ENCODE assay signal across 8 cellular contexts in the genomic region with DNA sequence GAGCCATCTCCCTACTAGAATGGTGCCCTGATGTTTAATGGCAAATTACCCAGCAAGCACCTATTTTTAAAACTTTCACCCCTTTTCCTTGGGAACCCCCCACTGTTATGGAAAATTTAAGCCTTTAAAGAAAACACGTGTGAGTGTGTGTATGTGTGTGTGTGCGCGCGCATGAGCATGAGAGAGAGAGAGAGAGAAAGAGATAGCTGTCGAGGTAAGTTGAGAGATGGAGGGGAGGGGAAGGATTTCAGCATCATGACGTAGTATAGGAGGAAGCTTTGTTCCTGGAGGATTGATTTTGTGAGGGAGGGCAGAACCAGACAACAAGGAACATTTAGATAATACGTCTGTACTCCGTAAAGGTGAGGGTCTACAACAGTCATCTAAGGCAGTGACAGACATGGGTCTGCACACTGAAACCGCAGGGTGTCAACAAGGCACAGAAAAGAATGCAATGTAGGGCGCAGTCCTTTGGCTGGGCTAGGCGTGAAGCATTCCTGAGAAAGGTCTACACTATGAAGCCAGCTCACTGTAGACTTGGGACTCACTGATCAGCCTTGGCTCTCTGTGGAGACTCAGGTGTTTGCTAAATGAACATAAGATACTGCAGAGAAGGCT.
DNase-seq lines count a peak whose midpoint lies in the region; ATAC-seq and TF ChIP-seq lines count a peak whose summit lies in the region.

No MANE protein-coding gene starts in this region.

- TF ChIP-seq POLR2A in ovary (IDR thresholded peaks at IDR 0.05), result no peak

- TF ChIP-seq EP300 in ovary (IDR thresholded peaks at IDR 0.05), result no peak

- H3K4me3 ChIP-seq in PC-3 (ENCODE audit: low read length) (no peak overlapping the region), ovary (peak overlapping the region; percentile 47)

- peak overlapping the region; percentile 60 for H3K9ac ChIP-seq in ES-I3 (ENCODE audit: low read depth, low read length)
- H3K9ac ChIP-seq in PC-3 (ENCODE audit: low read length), result no peak overlapping the region

- H3F3A ChIP-seq in PC-3 (ENCODE audit: low read length, unreplicated experiment), result no peaks in the 10 kb centered on the region

- BruUV-seq in PC-3 (replicated peaks; lab: Mats Ljungman, UMichigan), result no TSS peak

- H3K4me2 ChIP-seq in PC-3 (ENCODE audit: low read length), result 0 out of 2 replicates have a peak overlapping the region, but pooled peaks have one; percentile 90

- POLR2A ChIA-PET in PC-3 (lab: Charles Lee; ENCODE audit: unreplicated experiment), result no interaction called here

- DNase-seq in PC-3 (no peak), ovary (peak; percentile 51 to 65 (median 62)), NK-92 (lab: John Stamatoyannopoulos, UW; ENCODE audit: unreplicated experiment) (no peak), NCI-H524 (lab: John Stamatoyannopoulos, UW) (no peak), AML-193 (lab: John Stamatoyannopoulos, UW) (no peak), amniotic stem cell (lab: John Stamatoyannopoulos, UW) (no peak)

- CTCF ChIA-PET in PC-3 (lab: Charles Lee), result interaction anchor here (0.6 kb wide), 1 partner anchor 1405 kb away, joined by 5 read pairs; no protein-coding TSS in a partner anchor

- WGBS in ovary, 3 donors, result 17 to 29% (median 20%) methylated on average over 11 of the region's 11 CpGs

- TF ChIP-seq CTCF in PC-3 (conservative IDR thresholded peaks at IDR 0.05; ENCODE audit: low read depth, low read length), result no peak
- TF ChIP-seq CTCF in ovary (IDR thresholded peaks at IDR 0.05), result no peak

- H3K9me2 ChIP-seq in PC-3 (replicated peaks; ENCODE audit: low read length), result no peaks in the 10 kb centered on the region

- H3K4me1 ChIP-seq in ES-I3 (ENCODE audit: insufficient read depth, low read length) (peaks cover 14% of the 10 kb centered on the region), PC-3 (ENCODE audit: insufficient read depth, low read length) (peaks cover 7% of the 10 kb centered on the region; the same call in 1 of the 2 replicates), ovary (ENCODE audit: insufficient read depth) (peaks cover 6% of the 10 kb centered on the region)

- no peaks in the 10 kb centered on the region for H4K20me1 ChIP-seq in PC-3 (ENCODE audit: low read length)

- H3K27me3 ChIP-seq in PC-3 (ENCODE audit: low read length) (no peaks in the 10 kb centered on the region), ovary (no peaks in the 10 kb centered on the region)

- H3K9me3 ChIP-seq in ES-I3 (ENCODE audit: control insufficient read depth, insufficient read depth, low read length) (no peaks in the 10 kb centered on the region; the same call in 1 of the 2 replicates), PC-3 (ENCODE audit: low read length) (no peaks in the 10 kb centered on the region), ovary (no peaks in the 10 kb centered on the region)

- no peak overlapping the region for H2AFZ ChIP-seq in PC-3 (ENCODE audit: low read length)

- intact Hi-C loops in PC-3 (cut with micrococcal nuclease), result loop anchor here (5.0 kb wide), 1 partner anchor 86 kb away; no protein-coding TSS in a partner anchor
- intact Hi-C loops in ovary (cut with DNase I), result loop anchor here in 1 of 4 donors (10.0 kb wide), 1 partner anchor 382 kb away; a partner anchor contains a TSS

- ATAC-seq in PC-3 (no peak), esophagus mucosa (peak; percentile 43)

- no peaks in the 10 kb centered on the region for H3K79me2 ChIP-seq in PC-3 (ENCODE audit: low read length)

- H3K27ac ChIP-seq in PC-3 (ENCODE audit: low read length) (no peak overlapping the region), ovary (peak overlapping the region; percentile 11 to 78)

- H3K36me3 ChIP-seq in ES-I3 (ENCODE audit: insufficient read depth, low read length) (peaks cover 9% of the 10 kb centered on the region; the same call in 1 of the 2 replicates), PC-3 (ENCODE audit: low read depth, low read length) (no peaks in the 10 kb centered on the region), ovary (no peaks in the 10 kb centered on the region)

Comparison
In these comparisons a context has a peak if more than half of its experiments do, and no peak if none do; other contexts are left out.
1. DNase-seq: peak in ovary (5 of 5); none in PC-3 (single experiment), NK-92 (single experiment), NCI-H524 (0 of 2), AML-193 (0 of 2) and amniotic stem cell (single experiment).